In genomic region chr13:31485183-31485582, GRCh38 we compare ENCODE assay signal across 22 cellular contexts.
DNase-seq lines count a peak whose midpoint lies in the region; ATAC-seq and TF ChIP-seq lines count a peak whose summit lies in the region.
"Had no signal": no experiment of that assay in that cellular context is flagged by ENCODE, and none has a peak within 500 bp of the region (broad histone marks: within the 10 kb centered on the region; RNA-seq: fewer than 3 reads in every experiment).

No MANE protein-coding gene starts in this region.

- H3K4me1 ChIP-seq in osteoblast (ENCODE audit: insufficient read depth, low read length) (peaks cover 23% of the 10 kb centered on the region), Peyer's patch (no peaks in the 10 kb centered on the region)

- H3K79me2 ChIP-seq in osteoblast (ENCODE audit: insufficient read depth, low read length): no peaks in the 10 kb centered on the region

- peak; percentile 32 for DNase-seq in NCI-H345 (lab: John Stamatoyannopoulos, UW)
- no peak for DNase-seq in NCI-H345 treated with DMSO at 0.1 percent for 48 hours (lab: John Stamatoyannopoulos, UW; ENCODE audit: unreplicated experiment)
- DNase-seq in NCI-H226: peak; percentile 2
- peak; percentile 59 to 78 for DNase-seq in cardiac fibroblast (ENCODE audit: low read depth in 2 of 2)
- peak; percentile 8 for DNase-seq in osteoblast (ENCODE audit: insufficient read length, low spot score, missing footprints)
- no peak for DNase-seq in Peyer's patch
- no peak for DNase-seq in AG08395 (ENCODE audit: low spot score)
- DNase-seq: activated gamma-delta T cell; anterior cingulate cortex; CD4-positive, CD25-positive, alpha-beta regulatory T cell; H7; IMR-90; NCI-H1694; NCI-H524; ovary; RPMI8226; stimulated activated naive B cell treated with anti-CD40 and anti-IgM and Interleukin-4, amounts not matched to agents 10 μg/mL and 1 μg/mL and 100 μg/mL, for 72 hours; T-helper 17 cell had no signal

- no peaks in the 10 kb centered on the region for H3K36me3 ChIP-seq in osteoblast (ENCODE audit: insufficient read depth, low read length)
- H3K36me3 ChIP-seq in Peyer's patch: no peaks in the 10 kb centered on the region
- H3K36me3 ChIP-seq: ovary had no signal

- peak overlapping the region; percentile 61 for H2AFZ ChIP-seq in osteoblast (ENCODE audit: low read length)

- H3K4me2 ChIP-seq in osteoblast (ENCODE audit: insufficient read depth, low read length): peak overlapping the region; percentile 86
- H3K4me2 ChIP-seq: smooth muscle cell had no signal

- no peaks in the 10 kb centered on the region for H4K20me1 ChIP-seq in osteoblast (ENCODE audit: insufficient read depth, low read length)

- no peak for ATAC-seq in GM18870 (IDR thresholded peaks at IDR 0.05; ENCODE audit: unreplicated experiment)
- ATAC-seq: activated CD4-positive, CD25-positive, alpha-beta regulatory T cell treated with anti-CD3 and anti-CD28 coated beads, Interleukin-2, amount 50 U/mL, for 24 hours; left lobe of liver; stimulated activated naive B cell treated with anti-CD40 and anti-IgM and Interleukin-4, amounts not matched to agents 10 μg/mL and 1 μg/mL and 100 μg/mL, for 72 hours; T-helper 17 cell had no signal

- H3K9me3 ChIP-seq in osteoblast (ENCODE audit: low read depth, low read length) (no peaks in the 10 kb centered on the region), Peyer's patch (no peaks in the 10 kb centered on the region)
- H3K9me3 ChIP-seq: ovary had no signal

- H3K4me3 ChIP-seq in cardiac fibroblast (replicated peaks in 1 of 2; ENCODE audit: low read depth in 2 of 2, low read length in 2 of 2): no peak overlapping the region
- H3K4me3 ChIP-seq in osteoblast (ENCODE audit: insufficient read depth, low read length): peak overlapping the region; percentile 43
- no peak overlapping the region for H3K4me3 ChIP-seq in Peyer's patch
- H3K4me3 ChIP-seq: ovary, smooth muscle cell had no signal

- H3K27me3 ChIP-seq in osteoblast (ENCODE audit: insufficient read depth, low read length) (no peaks in the 10 kb centered on the region), Peyer's patch (no peaks in the 10 kb centered on the region)
- H3K27me3 ChIP-seq: ovary had no signal

- TF ChIP-seq POLR2A in Peyer's patch (IDR thresholded peaks at IDR 0.05): no peak

- no peak for TF ChIP-seq CTCF in cardiac fibroblast (IDR thresholded peaks at IDR 0.05; ENCODE audit: low read depth, low read length)
- no peak for TF ChIP-seq CTCF in osteoblast (IDR thresholded peaks at IDR 0.05; ENCODE audit: extremely low read depth, low read depth, low read length)
- no peak for TF ChIP-seq CTCF in Peyer's patch (IDR thresholded peaks at IDR 0.05)

- peak overlapping the region; percentile 99 for H3K27ac ChIP-seq in osteoblast (ENCODE audit: low read depth, low read length)
- no peak overlapping the region for H3K27ac ChIP-seq in Peyer's patch
- H3K27ac ChIP-seq: ovary had no signal

Comparison
In these comparisons a context has a peak if more than half of its experiments do, and no peak if none do; other contexts are left out.
1. DNase-seq: peak in NCI-H345 (single experiment), NCI-H226 (single experiment), cardiac fibroblast (2 of 2) and osteoblast (single experiment); none in NCI-H345 treated with DMSO at 0.1 percent for 48 hours (single experiment), Peyer's patch (0 of 3) and AG08395 (single experiment).